19 cellular contexts compared by ENCODE assay signal in genomic region chr17:12744298-12744697, GRCh38. TPM values are rescaled to one million over a fixed set of nuclear protein-coding genes. Genes with fewer than 3 reads are reported as not detected.
DNase-seq lines count a peak whose midpoint lies in the region; ATAC-seq, FAIRE-seq and TF ChIP-seq lines count a peak whose summit lies in the region.
"Had no signal": no experiment of that assay in that cellular context is flagged by ENCODE, and none has a peak within 500 bp of the region (broad histone marks: within the 10 kb centered on the region; RNA-seq: fewer than 3 reads in every experiment).

No MANE protein-coding gene starts in this region.

- peak; percentile 14 for ATAC-seq in left colon

- CTCF ChIA-PET in RWPE1 (lab: Yijun Ruan, JAX), result interaction anchor here (0.6 kb wide), 2 partner anchors 51 to 484 kb away, joined by 3 read pairs; no protein-coding TSS in a partner anchor

- intact Hi-C loops in left colon (cut with DNase I, micrococcal nuclease), result loop anchor here in 1 of 2 donors (5.0 to 10.0 kb wide), 3 partner anchors 192 to 559 kb away; no protein-coding TSS in a partner anchor
- intact Hi-C loops in posterior cingulate gyrus (cut with DNase I), result no loop called here

- no peak for TF ChIP-seq CTCF in RWPE1 (conservative IDR thresholded peaks at IDR 0.05; ENCODE audit: low read depth)
- no peak for TF ChIP-seq CTCF in fibroblast of pulmonary artery (IDR thresholded peaks at IDR 0.05; ENCODE audit: low read length, missing control alignments)
- no peak for TF ChIP-seq CTCF in D721Med (IDR thresholded peaks at IDR 0.05; ENCODE audit: insufficient read depth, missing control alignments)

- H3K27ac ChIP-seq in RWPE1, result no peak overlapping the region
- H3K27ac ChIP-seq: brain microvascular endothelial cell, neutrophil, SJSA1 had no signal

- FAIRE-seq in D721Med (lab: Jason Lieb, UNC), result no peak

- DNase-seq in RWPE1 (ENCODE audit: low spot score) (peak; percentile 27), fibroblast of pulmonary artery (ENCODE audit: low read depth) (peak; percentile 47), left colon (no peak), COLO829 (ENCODE audit: low spot score) (no peak), D721Med (ENCODE audit: insufficient read length, low spot score) (no peak), posterior cingulate gyrus (no peak), amniotic stem cell (lab: John Stamatoyannopoulos, UW) (no peak)
- DNase-seq: activated CD4-positive, alpha-beta T cell treated with anti-CD3 and anti-CD28 coated beads for 4 hours; activated naive CD4-positive, alpha-beta T cell treated with anti-CD3 and anti-CD28 coated beads for 36 hours; brain microvascular endothelial cell; foreskin melanocyte; GOT3; Kasumi-1; NCI-H146; NCI-H345; sigmoid colon; stimulated activated CD4-positive, alpha-beta T cell treated with anti-CD3 and anti-CD28 coated beads, Interleukin-4, amount 100 ng/mL, for 1 hour had no signal

- POLR2A ChIA-PET in RWPE1 (lab: Yijun Ruan, JAX; ENCODE audit: low non-redundant PET), result no interaction called here

- no peak overlapping the region for H3K4me3 ChIP-seq in fibroblast of pulmonary artery (replicated peaks; ENCODE audit: low read depth, low read length)
- H3K4me3 ChIP-seq: sigmoid colon, SJSA1 had no signal

RNA-seq across cellular contexts. Expression of gene ARHGAP44, which starts 45.0 kb away (rescaled TPM):
- 10 to 100 TPM; 44.4 to 71.1 TPM for total RNA-seq in left colon

Comparison
In these comparisons a context has a peak if more than half of its experiments do, and no peak if none do; other contexts are left out.
1. DNase-seq: peak in RWPE1 (single experiment) and fibroblast of pulmonary artery (single experiment); none in left colon (0 of 2), COLO829 (single experiment), D721Med (single experiment), posterior cingulate gyrus (0 of 10) and amniotic stem cell (single experiment).